Comparison of ENCODE assay signal across 22 cellular contexts in the genomic region with DNA sequence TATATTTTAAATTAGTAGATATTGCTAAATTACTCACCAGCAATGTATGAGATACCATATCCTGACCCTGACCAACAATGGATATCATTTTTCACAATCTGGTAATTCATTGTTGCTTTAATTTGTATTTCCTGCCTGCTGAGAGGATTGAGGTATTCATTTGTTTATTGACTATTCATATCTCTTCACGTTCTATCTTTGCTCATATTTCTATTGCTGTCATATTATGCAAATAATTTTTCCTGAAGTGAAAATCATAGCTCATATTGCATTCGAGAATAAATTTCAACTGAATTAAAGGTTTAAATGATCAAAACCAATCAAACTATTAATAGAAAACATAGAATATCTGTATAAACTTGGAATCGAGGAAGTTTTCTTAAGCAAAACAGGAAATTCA.
"Had no signal": no experiment of that assay in that cellular context is flagged by ENCODE, and none has a peak within 500 bp of the region (broad histone marks: within the 10 kb centered on the region; RNA-seq: fewer than 3 reads in every experiment).

No MANE protein-coding gene starts in this region.

- H3K4me1 ChIP-seq: adrenal gland, lower lobe of right lung, parathyroid adenoma, right lobe of liver, testis had no signal

- H3K27ac Mint-ChIP-seq: activated CD4-positive, alpha-beta T cell treated with anti-CD3 and anti-CD28 coated beads, Interleukin-2, amount 10 ng/mL, durations not matched to agents 7 days and 5 days; activated CD8-positive, alpha-beta T cell treated with anti-CD3 and anti-CD28 coated beads, Interleukin-2, amount 10 ng/mL, durations not matched to agents 7 days and 5 days; type B pancreatic cell had no signal

- H3K4me3 ChIP-seq: adrenal gland, lower lobe of right lung, right lobe of liver, testis had no signal

- H3K9ac ChIP-seq: parathyroid adenoma had no signal

- ATAC-seq: activated CD8-positive, alpha-beta T cell treated with anti-CD3 and anti-CD28 coated beads, Interleukin-2, amount 10 ng/mL, durations not matched to agents 7 days and 5 days; lower lobe of right lung; naive thymus-derived CD8-positive, alpha-beta T cell; right lobe of liver had no signal

- H3K9me3 Mint-ChIP-seq: activated CD4-positive, alpha-beta T cell treated with anti-CD3 and anti-CD28 coated beads, Interleukin-2, amount 10 ng/mL, durations not matched to agents 7 days and 5 days; naive thymus-derived CD8-positive, alpha-beta T cell; type B pancreatic cell had no signal

- DNase-seq: activated CD4-positive, alpha-beta T cell treated with anti-CD3 and anti-CD28 coated beads, Interleukin-2, amount 10 ng/mL, durations not matched to agents 7 days and 5 days; activated CD8-positive, alpha-beta T cell treated with anti-CD3 and anti-CD28 coated beads, Interleukin-2, amount 10 ng/mL, durations not matched to agents 7 days and 5 days; activated effector memory CD4-positive, alpha-beta T cell treated with Interleukin-2 at 50 U/mL for 16 hours; activated naive CD4-positive, alpha-beta T cell treated with anti-CD3 and anti-CD28 coated beads, Interleukin-2, amount 50 U/mL, for 16 hours; activated T-cell treated with anti-CD3 and anti-CD28 coated beads, Interleukin-2, amount 50 U/mL, for 48 hours; adrenal gland; cerebellar nuclear complex; effector memory CD4-positive, alpha-beta T cell; glutamatergic neuron; hippocampal formation; islet precursor cell; lower lobe of right lung; naive thymus-derived CD8-positive, alpha-beta T cell; right lobe of liver; small intestine; stimulated activated CD4-positive, alpha-beta T cell treated with anti-CD3 and anti-CD28 coated beads, Interleukin-4, amount 100 ng/mL, for 1 hour; T-helper 1 cell; testis had no signal

- H3K27ac ChIP-seq: adrenal gland, lower lobe of right lung, neutrophil, parathyroid adenoma, right lobe of liver, testis had no signal

- FAIRE-seq: bronchial epithelial cell, small intestine had no signal

- H3K4me3 Mint-ChIP-seq: activated CD4-positive, alpha-beta T cell treated with anti-CD3 and anti-CD28 coated beads, Interleukin-2, amount 10 ng/mL, durations not matched to agents 7 days and 5 days; activated CD8-positive, alpha-beta T cell treated with anti-CD3 and anti-CD28 coated beads, Interleukin-2, amount 10 ng/mL, durations not matched to agents 7 days and 5 days; type B pancreatic cell had no signal

- H3K27me3 ChIP-seq: adrenal gland, neutrophil, right lobe of liver, testis had no signal

- H3K9me3 ChIP-seq: adrenal gland, lower lobe of right lung, neutrophil, right lobe of liver, testis had no signal

- H2AFZ ChIP-seq: parathyroid adenoma had no signal
